Comparison of ENCODE assay signal across 8 cellular contexts in the genomic region with DNA sequence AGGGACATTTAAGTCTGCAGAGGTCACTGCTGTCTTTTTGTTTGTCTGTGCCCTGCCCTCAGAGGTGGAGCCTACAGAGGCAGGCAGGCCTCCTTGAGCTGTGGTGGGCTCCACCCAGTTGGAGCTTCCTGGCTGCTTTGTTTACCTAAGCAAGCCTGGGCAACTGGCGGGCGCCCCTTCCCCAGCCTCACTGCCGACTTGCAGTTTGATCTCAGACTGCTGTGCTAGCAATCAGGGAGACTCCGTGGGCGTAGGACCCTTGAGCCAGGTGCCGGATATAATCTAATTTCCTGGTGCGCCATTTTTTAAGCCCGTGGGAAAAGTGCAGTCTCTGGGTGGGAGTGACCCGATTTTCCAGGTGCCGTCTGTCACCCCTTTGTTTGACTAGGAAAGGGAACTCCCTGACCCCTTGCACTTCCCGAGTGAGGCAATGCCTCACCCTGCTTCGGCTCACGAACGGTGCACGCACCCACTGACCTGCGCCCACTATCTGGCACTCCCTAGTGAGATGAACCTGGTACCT.
DNase-seq lines count a peak whose midpoint lies in the region; ATAC-seq and TF ChIP-seq lines count a peak whose summit lies in the region.
"Not testable (repeated sequence)": the region's sequence is repeated elsewhere in the genome, so short reads cannot be mapped to it uniquely, and the experiment has no call there.

No MANE protein-coding gene starts in this region.

- intact Hi-C loops in PC-9 (cut with micrococcal nuclease; ENCODE audit: unreplicated experiment); right cardiac atrium (cut with DNase I): not testable (repeated sequence)

- ATAC-seq in right cardiac atrium = not testable (repeated sequence)

- CTCF ChIA-PET in PC-9 (lab: Charles Lee) = not testable (repeated sequence)

- H4K20me1 ChIP-seq in PC-9 (ENCODE audit: insufficient read depth) = not testable (repeated sequence)

- WGBS in right cardiac atrium = 73% methylated on average over 16 of the region's 16 CpGs

- peaks cover 32% of the 10 kb centered on the region for H3K4me1 Mint-ChIP-seq in nephron progenitor cell

- not testable (repeated sequence) for H3K27me3 ChIP-seq in PC-9 (ENCODE audit: insufficient read depth, low read depth); right cardiac atrium (ENCODE audit: control insufficient read depth, insufficient read depth)

- H3K4me3 ChIP-seq in PC-9 = peak overlapping the region; percentile 46; the same call in 1 of the 2 replicates
- not testable (repeated sequence) for H3K4me3 ChIP-seq in right cardiac atrium (ENCODE audit: low read length)

- not testable (repeated sequence) for H3K9me3 ChIP-seq in PC-9 (ENCODE audit: insufficient read depth, low read depth); right cardiac atrium (ENCODE audit: control insufficient read depth, low read length)

- H3K36me3 ChIP-seq in PC-9 (ENCODE audit: low read depth) = not testable (repeated sequence)

- DNase-seq in DMS153 (lab: John Stamatoyannopoulos, UW) = peak; percentile 8
- DNase-seq in HT-29 (ENCODE audit: low spot score) = peak; percentile 32
- peak; percentile 51 for DNase-seq in NCI-H2227 (lab: John Stamatoyannopoulos, UW; ENCODE audit: unreplicated experiment)
- DNase-seq in PC-9 = not testable (repeated sequence)
- peak; percentile 51 for DNase-seq in ecto neural progenitor cell (ENCODE audit: low spot score)
- peak in 2 of 3 donors; percentile 7 to 11 for DNase-seq in right cardiac atrium
- peak; percentile 15 for DNase-seq in nephron progenitor cell
- peak; percentile 45 for DNase-seq in ureter (ENCODE audit: low spot score)

- H3F3A ChIP-seq in PC-9 (ENCODE audit: insufficient read depth, low read depth) = not testable (repeated sequence)

- not testable (repeated sequence) for BruUV-seq in PC-9 (replicated peaks; lab: Mats Ljungman, UMichigan)

- H2AFZ ChIP-seq in PC-9 = 0 out of 2 replicates have a peak overlapping the region, but pooled peaks have one; percentile 52

- not testable (repeated sequence) for H3K4me1 ChIP-seq in PC-9 (replicated peaks; ENCODE audit: insufficient read depth); right cardiac atrium (ENCODE audit: control insufficient read depth, insufficient read depth, low read length)

- not testable (repeated sequence) for H3K27me3 Mint-ChIP-seq in nephron progenitor cell (ENCODE audit: low read depth, poor library complexity)

- H3K36me3 Mint-ChIP-seq in nephron progenitor cell (ENCODE audit: low read depth) = peaks cover 20% of the 10 kb centered on the region

- peaks cover 25% of the 10 kb centered on the region for H3K9me3 Mint-ChIP-seq in nephron progenitor cell

- POLR2A ChIA-PET in PC-9 (lab: Charles Lee; ENCODE audit: unreplicated experiment) = not testable (repeated sequence)

- not testable (repeated sequence) for TF ChIP-seq CTCF in PC-9 (conservative IDR thresholded peaks at IDR 0.05); nephron progenitor cell (IDR thresholded peaks at IDR 0.05)

- H3K9me2 ChIP-seq in PC-9 (ENCODE audit: insufficient read depth) = not testable (repeated sequence)

- H3K4me3 Mint-ChIP-seq in nephron progenitor cell = not testable (repeated sequence)

- not testable (repeated sequence) for H3K27ac ChIP-seq in PC-9; right cardiac atrium (ENCODE audit: low read length)

- peak overlapping the region; percentile 63 for H3K4me2 ChIP-seq in PC-9

- not testable (repeated sequence) for H3K79me2 ChIP-seq in PC-9 (ENCODE audit: low read depth)

- H3K27ac Mint-ChIP-seq in nephron progenitor cell = peak overlapping the region; percentile 86
